In genomic region chr10:37226524-37226923, GRCh38 we compare ENCODE assay signal across 28 cellular contexts.
"Had no signal": no experiment of that assay in that cellular context is flagged by ENCODE, and none has a peak within 500 bp of the region (broad histone marks: within the 10 kb centered on the region; RNA-seq: fewer than 3 reads in every experiment).

No MANE protein-coding gene starts in this region.

- H3K9me3 ChIP-seq: ovary, psoas muscle, suprapubic skin, testis, tibial artery, upper lobe of right lung, uterus had no signal

- H3K4me1 ChIP-seq: neural progenitor cell, parathyroid adenoma, psoas muscle, spleen, suprapubic skin, testis, tibial artery, transverse colon, upper lobe of right lung, uterus had no signal

- H3K27ac ChIP-seq: neural progenitor cell, ovary, parathyroid adenoma, psoas muscle, skin epidermis, spleen, suprapubic skin, testis, tibial artery, transverse colon, upper lobe of right lung, uterus had no signal

- H3K4me2 ChIP-seq: neural progenitor cell, smooth muscle cell had no signal

- DNase-seq: natural killer cell; occipital lobe; ovary; posterior cingulate gyrus; psoas muscle; right cardiac atrium; spleen; stimulated activated CD4-positive, alpha-beta T cell treated with anti-CD3 and anti-CD28 coated beads, Interleukin-12 subunit alpha, Interleukin-12 subunit beta, amount 100 ng/mL, for 4 hours; stimulated activated CD4-positive, alpha-beta T cell treated with anti-CD3 and anti-CD28 coated beads, Interleukin-1b, Interleukin-23, amount 100 ng/mL, for 48 hours; stimulated activated CD4-positive, alpha-beta T cell treated with anti-CD3 and anti-CD28 coated beads, Interleukin-4, amount 100 ng/mL, for 1 hour; stimulated activated CD4-positive, alpha-beta T cell treated with anti-CD3 and anti-CD28 coated beads, Interleukin-4, amount 100 ng/mL, for 4 hours; stimulated activated CD8-positive, alpha-beta memory T cell treated with anti-CD3 and anti-CD28 coated beads, Interleukin-4, amount 100 ng/mL, for 48 hours; stimulated activated naive CD4-positive, alpha-beta T cell; stimulated activated naive CD8-positive, alpha-beta T cell treated with anti-CD3 and anti-CD28 coated beads, Interleukin-15, amount 100 ng/mL, for 72 hours; stimulated activated naive CD8-positive, alpha-beta T cell treated with anti-CD3 and anti-CD28 coated beads, Interleukin-15, Interleukin-2, amounts not matched to agents 100 U/mL and 50 U/mL, for 24 hours; substantia nigra; testis; tibial artery; transverse colon; upper lobe of right lung; uterus had no signal

- H3K4me3 ChIP-seq: neural progenitor cell, ovary, psoas muscle, skin epidermis, smooth muscle cell, spleen, suprapubic skin, testis, tibial artery, transverse colon, upper lobe of right lung, uterus had no signal

- ATAC-seq: natural killer cell; psoas muscle; right cardiac atrium; sciatic nerve; stimulated activated memory B cell treated with anti-CD40 and anti-IgM and Interleukin-4, amounts not matched to agents 10 μg/mL and 1 μg/mL and 100 μg/mL, for 72 hours; stimulated activated naive CD8-positive, alpha-beta T cell treated with anti-CD3 and anti-CD28 coated beads, Interleukin-15, amount 100 ng/mL, for 72 hours; stimulated activated naive CD8-positive, alpha-beta T cell treated with anti-CD3 and anti-CD28 coated beads, Interleukin-15, Interleukin-2, amounts not matched to agents 100 U/mL and 50 U/mL, for 24 hours; upper lobe of right lung had no signal
